ENCODE assay signal across 11 cellular contexts in the genomic region with DNA sequence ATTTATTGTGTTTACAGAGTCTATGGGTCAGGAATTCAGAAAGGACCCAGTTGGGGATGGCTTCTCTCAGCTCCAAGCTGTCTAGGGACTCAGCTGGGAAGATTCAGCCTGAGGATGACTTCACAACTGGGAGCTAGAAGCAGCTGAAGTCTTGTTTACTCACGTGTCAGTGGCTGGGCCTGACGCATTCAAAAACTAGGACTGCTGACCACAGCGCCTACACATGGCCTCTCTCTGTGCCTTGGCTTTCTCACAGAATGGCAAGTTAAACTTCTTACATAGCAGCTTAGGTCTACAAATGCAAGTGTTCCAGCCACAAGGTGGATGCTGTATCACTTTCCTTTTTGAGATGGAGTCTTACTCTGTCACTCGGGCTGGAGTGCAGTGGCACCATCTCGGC. TPM values are rescaled to one million over a fixed set of nuclear protein-coding genes. Genes with fewer than 3 reads are reported as not detected.
DNase-seq lines count a peak whose midpoint lies in the region; ATAC-seq, FAIRE-seq and TF ChIP-seq lines count a peak whose summit lies in the region.
"Had no signal": no experiment of that assay in that cellular context is flagged by ENCODE, and none has a peak within 500 bp of the region (broad histone marks: within the 10 kb centered on the region; RNA-seq: fewer than 3 reads in every experiment).

No MANE protein-coding gene starts in this region.

- no peaks in the 10 kb centered on the region for H3K9me3 ChIP-seq in gastroesophageal sphincter
- H3K9me3 ChIP-seq in osteoblast (ENCODE audit: low read depth, low read length), result no peaks in the 10 kb centered on the region
- H3K9me3 ChIP-seq: spleen had no signal

- no peak overlapping the region for H3K27ac ChIP-seq in gastroesophageal sphincter
- H3K27ac ChIP-seq in osteoblast (ENCODE audit: low read depth, low read length), result peak overlapping the region; percentile 86
- H3K27ac ChIP-seq: spleen had no signal

- peak; percentile 63 for DNase-seq in Ammon's horn (ENCODE audit: low spot score)
- DNase-seq in SK-MEL-5 (ENCODE audit: low read depth, low spot score), result peak; percentile 28
- DNase-seq in osteoblast (ENCODE audit: insufficient read length, low spot score, missing footprints), result peak; percentile 89
- DNase-seq in NCI-H1048 (lab: John Stamatoyannopoulos, UW), result no peak
- DNase-seq in GM12892 (ENCODE audit: insufficient read length), result no peak
- DNase-seq: kidney; spleen; stimulated activated naive CD4-positive, alpha-beta T cell had no signal

- no peak for TF ChIP-seq EP300 in gastroesophageal sphincter (IDR thresholded peaks at IDR 0.05)

- no peaks in the 10 kb centered on the region for H4K20me1 ChIP-seq in osteoblast (ENCODE audit: insufficient read depth, low read length)

- TF ChIP-seq CTCF in gastroesophageal sphincter (IDR thresholded peaks at IDR 0.05), result no peak
- peak; percentile 19 for TF ChIP-seq CTCF in osteoblast (IDR thresholded peaks at IDR 0.05; ENCODE audit: extremely low read depth, low read depth, low read length)

- no peak for FAIRE-seq in GM12892 (lab: Jason Lieb, UNC)
- FAIRE-seq: kidney had no signal

- peak overlapping the region; percentile 65 for H3K4me2 ChIP-seq in osteoblast (ENCODE audit: insufficient read depth, low read length)

- H3K36me3 ChIP-seq in gastroesophageal sphincter (no peaks in the 10 kb centered on the region), osteoblast (ENCODE audit: insufficient read depth, low read length) (no peaks in the 10 kb centered on the region)
- H3K36me3 ChIP-seq: spleen had no signal

- 67 to 72% methylated on average over 2 to 5 of the region's 5 CpGs for WGBS in gastroesophageal sphincter (ENCODE audit: low coverage in 1 of 2), 2 donors

- H3K27me3 ChIP-seq in gastroesophageal sphincter, result no peaks in the 10 kb centered on the region
- no peaks in the 10 kb centered on the region for H3K27me3 ChIP-seq in osteoblast (ENCODE audit: insufficient read depth, low read length)
- H3K27me3 ChIP-seq: spleen had no signal

- TF ChIP-seq POLR2A in gastroesophageal sphincter (IDR thresholded peaks at IDR 0.05) (no peak), GM12892 (IDR thresholded peaks at IDR 0.05; ENCODE audit: low read depth, low read length) (no peak)

- no peak overlapping the region for H2AFZ ChIP-seq in osteoblast (ENCODE audit: low read length)

- in situ Hi-C loops in SK-MEL-5 (cut with HindIII; ENCODE audit: low pct_unique_long_range_greater_than_20kb, low sequenced_read_pairs), result no loop called here

- peak; percentile 31 for ATAC-seq in gastroesophageal sphincter
- no peak for ATAC-seq in GM18870 (IDR thresholded peaks at IDR 0.05; ENCODE audit: unreplicated experiment)
- ATAC-seq in HG03520 (IDR thresholded peaks at IDR 0.05; ENCODE audit: unreplicated experiment), result no peak

- H3K4me1 ChIP-seq in gastroesophageal sphincter, result peaks cover 0 to 31% (median 4%) of the 10 kb centered on the region in 3 donors
- H3K4me1 ChIP-seq in osteoblast (ENCODE audit: insufficient read depth, low read length), result peaks cover 50% of the 10 kb centered on the region

- H3K4me3 ChIP-seq in gastroesophageal sphincter (no peak overlapping the region), osteoblast (ENCODE audit: insufficient read depth, low read length) (no peak overlapping the region)
- H3K4me3 ChIP-seq: spleen had no signal

- no peaks in the 10 kb centered on the region for H3K79me2 ChIP-seq in osteoblast (ENCODE audit: insufficient read depth, low read length)

RNA-seq across cellular contexts. Expression of gene PPP2CA, which starts 16.3 kb away (rescaled TPM):
- total RNA-seq in SK-MEL-5 (2014; rRNA removed; shearing (Covaris generic)), result 123 and 144 TPM in 2 replicates
- 193 and 200 TPM in 2 replicates for polyA plus RNA-seq in SK-MEL-5 (2015; cell fraction: cytosol; rRNA removed)
- polyA plus RNA-seq in SK-MEL-5 (2015; cell fraction: nucleus; rRNA removed), result 44.1 and 52.3 TPM in 2 replicates
- total RNA-seq in gastroesophageal sphincter (100 to 1,000 TPM; 116 to 212 (median 129) TPM), osteoblast (44.2 and 55.4 TPM in 2 replicates)
- 93.8 TPM for polyA plus RNA-seq in GM12892 (2012; ENCODE audit: missing spikeins)

Comparison
In these comparisons a context has a peak if more than half of its experiments do, and no peak if none do; other contexts are left out.
1. DNase-seq: peak in Ammon's horn (single experiment), SK-MEL-5 (single experiment) and osteoblast (single experiment); none in NCI-H1048 (single experiment) and GM12892 (single experiment).